ENCODE assay signal across 8 cellular contexts in genomic region chrX:12497832-12498591, GRCh38.
DNase-seq lines count a peak whose midpoint lies in the region; ATAC-seq lines count a peak whose summit lies in the region.

No MANE protein-coding gene starts in this region.

- no peak overlapping the region for H3K27ac ChIP-seq in Karpas-422 (ENCODE audit: low read length)

- no peaks in the 10 kb centered on the region for H3K27me3 ChIP-seq in Karpas-422 (ENCODE audit: low read length)

- no peak overlapping the region for H3K4me2 ChIP-seq in Karpas-422 (ENCODE audit: low read depth, low read length, poor library complexity, severe bottlenecking)

- H3K9ac ChIP-seq in Karpas-422 (ENCODE audit: low read length): no peak overlapping the region

- no peaks in the 10 kb centered on the region for H3K36me3 ChIP-seq in Karpas-422 (ENCODE audit: insufficient read depth, low read length)

- no peak overlapping the region for H2AFZ ChIP-seq in Karpas-422 (ENCODE audit: low read length)

- no peaks in the 10 kb centered on the region for H3K79me2 ChIP-seq in Karpas-422 (ENCODE audit: low read length)

- ATAC-seq in GM18909 (IDR thresholded peaks at IDR 0.05; ENCODE audit: poor library complexity, unreplicated experiment) (peak; percentile 75), esophagus mucosa (peak; percentile 41), HG03521 (IDR thresholded peaks at IDR 0.05; ENCODE audit: unreplicated experiment) (no peak)

- no peaks in the 10 kb centered on the region for H3K9me3 ChIP-seq in Karpas-422 (ENCODE audit: low read length)

- DNase-seq in COLO668 (lab: John Stamatoyannopoulos, UW; ENCODE audit: unreplicated experiment) (peak; percentile 3), Karpas-422 (peak; percentile 81), kidney tubule cell (ENCODE audit: low spot score) (no peak)
- no peak for DNase-seq in effector CD8-positive, alpha-beta T cell (lab: John Stamatoyannopoulos, UW)
- DNase-seq in activated effector memory CD4-positive, alpha-beta T cell treated with Interleukin-2 at 50 U/mL for 16 hours: no peak

- H4K20me1 ChIP-seq in Karpas-422 (ENCODE audit: insufficient read depth, low read depth, low read length): no peaks in the 10 kb centered on the region

- no peaks in the 10 kb centered on the region for H3K9me2 ChIP-seq in Karpas-422 (replicated peaks; ENCODE audit: insufficient read depth, low read length)

- no peak overlapping the region for H3K4me3 ChIP-seq in Karpas-422 (ENCODE audit: low read length)

- no peaks in the 10 kb centered on the region for H3K4me1 ChIP-seq in Karpas-422 (ENCODE audit: low read length)

Comparison
In these comparisons a context has a peak if more than half of its experiments do, and no peak if none do; other contexts are left out.
1. DNase-seq: peak in COLO668 (single experiment) and Karpas-422 (single experiment); none in effector CD8-positive, alpha-beta T cell (single experiment), activated effector memory CD4-positive, alpha-beta T cell treated with Interleukin-2 at 50 U/mL for 16 hours (single experiment) and kidney tubule cell (single experiment).